Comparison of ENCODE assay signal across 9 cellular contexts in the genomic region with DNA sequence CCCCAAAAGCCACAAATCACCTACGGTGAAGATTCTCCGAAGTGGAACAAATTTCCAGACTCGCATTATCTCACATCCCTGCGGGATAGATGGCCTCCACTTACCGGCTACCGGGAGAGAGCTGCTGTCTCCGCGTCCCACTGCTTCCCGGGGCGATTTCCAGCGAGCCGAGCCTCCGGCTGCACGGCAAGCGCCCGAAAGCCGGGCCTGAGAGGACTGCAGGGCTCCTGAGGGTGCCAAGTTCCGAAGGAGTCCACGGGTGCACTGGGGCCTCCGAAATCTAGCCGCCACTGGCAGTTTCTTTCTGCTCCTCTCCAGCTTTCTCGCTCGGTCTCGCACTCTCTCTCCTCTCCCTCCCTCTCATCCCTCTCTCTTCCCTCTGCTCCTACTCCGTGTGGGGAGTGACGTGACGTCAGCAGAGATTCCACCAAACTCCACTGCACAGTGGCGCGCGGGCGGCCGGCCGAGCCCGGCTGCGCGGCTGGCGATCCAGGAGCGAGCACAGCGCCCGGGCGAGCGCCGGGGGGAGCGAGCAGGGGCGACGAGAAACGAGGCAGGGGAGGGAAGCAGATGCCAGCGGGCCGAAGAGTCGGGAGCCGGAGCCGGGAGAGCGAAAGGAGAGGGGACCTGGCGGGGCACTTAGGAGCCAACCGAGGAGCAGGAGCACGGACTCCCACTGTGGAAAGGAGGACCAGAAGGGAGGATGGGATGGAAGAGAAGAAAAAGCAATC. TPM values are rescaled to one million over a fixed set of nuclear protein-coding genes. Genes with fewer than 3 reads are reported as not detected.
DNase-seq lines count a peak whose midpoint lies in the region; ATAC-seq and TF ChIP-seq lines count a peak whose summit lies in the region.
"Had no signal": no experiment of that assay in that cellular context is flagged by ENCODE, and none has a peak within 500 bp of the region (broad histone marks: within the 10 kb centered on the region; RNA-seq: fewer than 3 reads in every experiment).

No MANE protein-coding gene starts in this region.

- peak overlapping the region; percentile 57 for H3K9ac ChIP-seq in mesendoderm (ENCODE audit: low read length)

- H3K27ac ChIP-seq in 22Rv1 (peak overlapping the region; percentile 63), coronary artery (no peak overlapping the region), mesendoderm (ENCODE audit: low read depth, low read length) (peak overlapping the region; percentile 39), OCI-LY7 (ENCODE audit: low read depth, low read length, poor library complexity, severe bottlenecking) (no peak overlapping the region)

- no peak overlapping the region for H2AFZ ChIP-seq in OCI-LY7 (ENCODE audit: low read length)

- CTCF ChIA-PET in OCI-LY7 (lab: Charles Lee; ENCODE audit: unreplicated experiment) = no interaction called here

- no peaks in the 10 kb centered on the region for H3K9me3 ChIP-seq in OCI-LY7 (ENCODE audit: low read length)

- no peak overlapping the region for H3K23ac ChIP-seq in mesendoderm (ENCODE audit: low read length)

- DNase-seq in HFFc6 (peak; percentile 73), coronary artery (ENCODE audit: low spot score) (peak; percentile 71), mesendoderm (peak; percentile 92), OCI-LY7 (ENCODE audit: low spot score) (no peak), medulla oblongata (ENCODE audit: extremely low spot score) (no peak), Kasumi-1 (lab: John Stamatoyannopoulos, UW) (no peak)

- ATAC-seq in GM19023 (IDR thresholded peaks at IDR 0.05; ENCODE audit: unreplicated experiment) = no peak

- H3K27ac Mint-ChIP-seq in HFFc6 = peak overlapping the region; percentile 69
- H3K27ac Mint-ChIP-seq: memory B cell had no signal

- no peak overlapping the region for H2AK5ac ChIP-seq in mesendoderm (ENCODE audit: low read length)

- intact Hi-C loops in OCI-LY7 (cut with micrococcal nuclease; ENCODE audit: unreplicated experiment) = loop anchor here (10.0 kb wide), 1 partner anchor 998 kb away; no protein-coding TSS in a partner anchor

- no peak overlapping the region for H2BK15ac ChIP-seq in mesendoderm (replicated peaks; ENCODE audit: low read depth)

- H2BK5ac ChIP-seq in mesendoderm (ENCODE audit: low read length) = peak overlapping the region; percentile 60

- H3K4me3 Mint-ChIP-seq in HFFc6 = peak overlapping the region; percentile 93
- H3K4me3 Mint-ChIP-seq: memory B cell had no signal

- H3K9me2 ChIP-seq in OCI-LY7 (ENCODE audit: insufficient read depth, low read length) = no peaks in the 10 kb centered on the region

- POLR2A ChIA-PET in OCI-LY7 (lab: Charles Lee) = interaction anchor here (1.0 kb wide), 1 partner anchor 8 kb away, joined by 3 read pairs; no protein-coding TSS in a partner anchor

- TF ChIP-seq CTCF in 22Rv1 (IDR thresholded peaks at IDR 0.05) (no peak), HFFc6 (IDR thresholded peaks at IDR 0.05) (no peak), coronary artery (IDR thresholded peaks at IDR 0.05) (no peak), OCI-LY7 (conservative IDR thresholded peaks at IDR 0.05; ENCODE audit: low read length) (no peak)

- peak overlapping the region; percentile 89 for H3K18ac ChIP-seq in mesendoderm (ENCODE audit: low read length)

- H3K79me2 ChIP-seq in mesendoderm (ENCODE audit: control insufficient read depth, insufficient read depth, low read length) (no peaks in the 10 kb centered on the region), OCI-LY7 (ENCODE audit: insufficient read depth, low read depth, low read length) (no peaks in the 10 kb centered on the region)

- BruUV-seq in OCI-LY7 (replicated peaks; lab: Mats Ljungman, UMichigan) = no TSS peak

- H3K9me3 Mint-ChIP-seq in HFFc6 = peaks cover 17% of the 10 kb centered on the region

- H3K4me2 ChIP-seq in mesendoderm (ENCODE audit: low read length) (peak overlapping the region; percentile 81), OCI-LY7 (ENCODE audit: low read length) (no peak overlapping the region)

- no peak overlapping the region for H4K8ac ChIP-seq in mesendoderm (ENCODE audit: low read depth, low read length)

- no peaks in the 10 kb centered on the region for H4K20me1 ChIP-seq in OCI-LY7 (ENCODE audit: insufficient read depth, low read length)

- no CpG with 5 or more reads among the region's 56 CpGs for WGBS in mesendoderm (ENCODE audit: extremely low coverage, insufficient coverage, low lambda C conversion rate)

- H3K4me1 ChIP-seq in mesendoderm (ENCODE audit: control insufficient read depth, low read depth, low read length) (peaks cover 17% of the 10 kb centered on the region), OCI-LY7 (ENCODE audit: insufficient read depth, low read length, poor library complexity, severe bottlenecking) (no peaks in the 10 kb centered on the region)

- H3K36me3 ChIP-seq in mesendoderm (ENCODE audit: control insufficient read depth, insufficient read depth, low read length) (no peaks in the 10 kb centered on the region), OCI-LY7 (ENCODE audit: insufficient read depth, low read length) (no peaks in the 10 kb centered on the region)

- H3K56ac ChIP-seq in mesendoderm (ENCODE audit: low read length) = peak overlapping the region; percentile 80

- H3K79me1 ChIP-seq in mesendoderm (ENCODE audit: low read length) = no peaks in the 10 kb centered on the region

- peaks cover 35% of the 10 kb centered on the region for H3K27me3 ChIP-seq in mesendoderm (ENCODE audit: insufficient read depth, low read length, poor library complexity)

- H2BK120ac ChIP-seq in mesendoderm (ENCODE audit: low read depth, low read length) = no peak overlapping the region

- peaks cover 44% of the 10 kb centered on the region for H3K36me3 Mint-ChIP-seq in HFFc6 (ENCODE audit: low read depth)

- H3K4me3 ChIP-seq in coronary artery (peak overlapping the region; percentile 63), mesendoderm (ENCODE audit: low read length) (peak overlapping the region; percentile 50), OCI-LY7 (ENCODE audit: low read depth, low read length, poor library complexity, severe bottlenecking) (no peak overlapping the region)

- H3K4ac ChIP-seq in mesendoderm (ENCODE audit: low read depth, low read length) = no peak overlapping the region

- peaks cover 37% of the 10 kb centered on the region for H3K27me3 Mint-ChIP-seq in HFFc6 (ENCODE audit: insufficient read depth)

- H3K4me1 Mint-ChIP-seq in HFFc6 (ENCODE audit: low read depth) = peaks cover 51% of the 10 kb centered on the region

- no peak overlapping the region for H4K5ac ChIP-seq in mesendoderm (ENCODE audit: low read length)

RNA-seq across cellular contexts. Expression of a gene that starts 14.0 kb away (rescaled TPM):
- total RNA-seq in HFFc6 (2021; fragmentation: NEBNext Ultra II Directional; extraction: Animal tissue kit (Norgen Biotek cat#: 25700)) = 10 to 100 TPM; 15.9 to 22.8 (median 17.9) TPM
- polyA plus RNA-seq in mesendoderm (2013, experiment 1 of 2) = 81.8 TPM
- polyA plus RNA-seq in mesendoderm (2013, experiment 2 of 2) = 77.4 TPM
- total RNA-seq in OCI-LY7 (2014; rRNA removed; shearing (Covaris generic)) = 3.3 and 4.4 TPM in 2 replicates
- 6.5 and 7.9 TPM in 2 replicates for total RNA-seq in OCI-LY7 (2022)

Comparison
In these comparisons a context has a peak if more than half of its experiments do, and no peak if none do; other contexts are left out.
1. H3K27ac ChIP-seq: peak in 22Rv1 (single experiment) and mesendoderm (single experiment); none in coronary artery (0 of 2) and OCI-LY7 (single experiment).
2. DNase-seq: peak in HFFc6 (single experiment), coronary artery (single experiment) and mesendoderm (single experiment); none in OCI-LY7 (single experiment), medulla oblongata (single experiment) and Kasumi-1 (0 of 2).